8 cellular contexts compared by ENCODE assay signal in genomic region chr4:139266583-139267257, GRCh38. TPM values are rescaled to one million over a fixed set of nuclear protein-coding genes. Genes with fewer than 3 reads are reported as not detected.
A peak's percentile ranks its signal among the peaks of the same experiment; 100 is the strongest.
DNase-seq lines count a peak whose midpoint lies in the region; ATAC-seq, FAIRE-seq and TF ChIP-seq lines count a peak whose summit lies in the region.

No MANE protein-coding gene starts in this region.

- H3K4me1 ChIP-seq in pancreas (peaks cover 5 to 16% (median 10%) of the 10 kb centered on the region in 3 donors), tibial nerve (peaks cover 0 to 14% (median 0%) of the 10 kb centered on the region in 4 donors)

- H3K36me3 ChIP-seq in pancreas (no peaks in the 10 kb centered on the region), tibial nerve (no peaks in the 10 kb centered on the region)

- TF ChIP-seq POLR2A in tibial nerve (IDR thresholded peaks at IDR 0.05), result no peak

- H3K27me3 ChIP-seq in pancreas (no peaks in the 10 kb centered on the region), tibial nerve (no peaks in the 10 kb centered on the region)

- H3K27ac ChIP-seq in pancreas (peak overlapping the region in 1 of 4 donors; percentile 5), tibial nerve (peak overlapping the region in 3 of 4 donors; percentile 4 to 55 (median 5))

- ATAC-seq in GM19043 (IDR thresholded peaks at IDR 0.05; ENCODE audit: low read depth, unreplicated experiment), result peak; percentile 94
- peak; percentile 98 for ATAC-seq in HG03196 (IDR thresholded peaks at IDR 0.05; ENCODE audit: unreplicated experiment)
- peak; percentile 89 to 91 (median 90) for ATAC-seq in pancreas

- no peak for TF ChIP-seq CTCF in foreskin fibroblast (IDR thresholded peaks at IDR 0.05; ENCODE audit: low read depth, low read length)
- no peak for TF ChIP-seq CTCF in pancreas (IDR thresholded peaks at IDR 0.05)
- no peak for TF ChIP-seq CTCF in tibial nerve (IDR thresholded peaks at IDR 0.05)

- peak; percentile 71 for DNase-seq in AG08396 (ENCODE audit: low spot score)
- DNase-seq in RKO (ENCODE audit: low spot score), result peak; percentile 70
- DNase-seq in activated T-helper 9 cell treated with anti-CD3 and anti-CD28 coated beads, Interleukin-2, amount 50 U/mL, for 16 hours (ENCODE audit: low read depth), result peak; percentile 67
- peak; percentile 92 to 94 for DNase-seq in foreskin fibroblast
- peak in 4 of 6 donors; percentile 19 to 56 (median 20) for DNase-seq in pancreas
- peak; percentile 44 to 75 for DNase-seq in tibial nerve (ENCODE audit: low spot score in 2 of 2)

- no peaks in the 10 kb centered on the region for H3K9me3 ChIP-seq in pancreas
- no peaks in the 10 kb centered on the region for H3K9me3 ChIP-seq in tibial nerve

- no peak for FAIRE-seq in pancreas (lab: Jason Lieb, UNC)

- intact Hi-C loops in pancreas (cut with DNase I), result no loop called here

- no peak for TF ChIP-seq EP300 in tibial nerve (IDR thresholded peaks at IDR 0.05)

- H3K4me3 ChIP-seq in foreskin fibroblast (ENCODE audit: low read depth in 1 of 2, low read length in 2 of 2) (peak overlapping the region; percentile 32 to 41), pancreas (peak overlapping the region in 2 of 4 donors; percentile 24 to 37), tibial nerve (peak overlapping the region; percentile 1 to 45 (median 26))

- 13% methylated on average over 14 of the region's 14 CpGs for WGBS in pancreas, 2 donors
- WGBS in tibial nerve, 2 donors, result 18 to 21% methylated on average over 14 of the region's 14 CpGs

RNA-seq across cellular contexts. Expression of gene MGARP, which starts 13.3 kb away (rescaled TPM):
- under 1 TPM in 2 of 6 donors, not detected in 4; 0.25 TPM for total RNA-seq in pancreas
- polyA plus RNA-seq in pancreas, result under 1 TPM; 0.45 to 0.49 TPM
- total RNA-seq in tibial nerve, result 1 to 10 TPM in 1 of 4 donors, not detected in 3; 1.4 TPM

RNA-seq across cellular contexts. Expression of gene NAA15, which starts 34.6 kb away (rescaled TPM):
- total RNA-seq in pancreas (10 to 100 TPM; 12.4 to 22.1 (median 16.8) TPM), tibial nerve (10 to 100 TPM; 30.0 to 42.3 (median 33.2) TPM)
- polyA plus RNA-seq in pancreas, result 1 to 10 TPM; 3.2 to 3.9 TPM

RNA-seq across cellular contexts. Expression of gene NDUFC1, which starts 35.6 kb away (rescaled TPM):
- total RNA-seq in pancreas (10 to 100 TPM; 19.8 to 30.2 (median 22.1) TPM), tibial nerve (10 to 100 TPM; 19.4 to 43.3 (median 30.9) TPM)
- 10 to 100 TPM; 52.8 to 80.6 TPM for polyA plus RNA-seq in pancreas

Comparison
In these comparisons a context has a peak if more than half of its experiments do, and no peak if none do; other contexts are left out.
1. DNase-seq: peak in every context shown above with its lines; median percentile 93 in foreskin fibroblast; 71 in AG08396; 70 in RKO; 67 in activated T-helper 9 cell treated with anti-CD3 and anti-CD28 coated beads, Interleukin-2, amount 50 U/mL, for 16 hours; 60 in tibial nerve; 20 in pancreas.